ENCODE assay signal across 12 cellular contexts in genomic region chr15:48796930-48797329, GRCh38. TPM values are rescaled to one million over a fixed set of nuclear protein-coding genes. Genes with fewer than 3 reads are reported as not detected.
DNase-seq lines count a peak whose midpoint lies in the region; ATAC-seq lines count a peak whose summit lies in the region.
"Had no signal": no experiment of that assay in that cellular context is flagged by ENCODE, and none has a peak within 500 bp of the region (broad histone marks: within the 10 kb centered on the region; RNA-seq: fewer than 3 reads in every experiment).

No MANE protein-coding gene starts in this region.

- in situ Hi-C loops in ACHN (cut with HindIII; ENCODE audit: low pct_ligation_motif_present, low pct_unique_long_range_greater_than_20kb, low sequenced_read_pairs) = no loop called here

- H3K4me2 ChIP-seq in neuronal stem cell (ENCODE audit: insufficient read depth, low read length, poor library complexity, severe bottlenecking) = no peak overlapping the region

- H2BK120ac ChIP-seq in neuronal stem cell (ENCODE audit: low read depth, low read length) = no peak overlapping the region

- H3K4me3 ChIP-seq in neuronal stem cell (ENCODE audit: low read length in 2 of 2) = no peak overlapping the region
- H3K4me3 ChIP-seq: pancreas, Peyer's patch had no signal

- no peak overlapping the region for H3K9ac ChIP-seq in neuronal stem cell (ENCODE audit: low read depth, low read length, poor library complexity)

- peak; percentile 64 for ATAC-seq in GM19043 (IDR thresholded peaks at IDR 0.05; ENCODE audit: low read depth, unreplicated experiment)
- no peak for ATAC-seq in HG02885 (IDR thresholded peaks at IDR 0.05; ENCODE audit: poor library complexity, unreplicated experiment)

- no peak overlapping the region for H3K23ac ChIP-seq in neuronal stem cell (ENCODE audit: low read depth, low read length, poor library complexity)

- no peaks in the 10 kb centered on the region for H3K27me3 ChIP-seq in neuronal stem cell (ENCODE audit: control insufficient read depth in 3 of 3, insufficient read depth in 3 of 3, low read depth in 1 of 3, low read length in 3 of 3)
- H3K27me3 ChIP-seq: pancreas, Peyer's patch had no signal

- no peak overlapping the region for H3K4ac ChIP-seq in neuronal stem cell (ENCODE audit: low read length)

- H3K14ac ChIP-seq in neuronal stem cell (ENCODE audit: low read length) = no peak overlapping the region

- no peak overlapping the region for H2AFZ ChIP-seq in neuronal stem cell (ENCODE audit: low read length)

- no peak overlapping the region for H2BK12ac ChIP-seq in neuronal stem cell (ENCODE audit: low read length)

- H2BK5ac ChIP-seq in neuronal stem cell (ENCODE audit: low read length) = no peak overlapping the region

- WGBS in neuronal stem cell (ENCODE audit: extremely low coverage in 2 of 2, insufficient read length in 2 of 2, insufficient replicate concordance in 1 of 2), 2 donors = no CpG with 5 or more reads among the region's 3 CpGs

- H2AK5ac ChIP-seq in neuronal stem cell (ENCODE audit: low read depth, low read length) = no peak overlapping the region

- peaks cover 2 to 56% of the 10 kb centered on the region in 2 donors for H3K36me3 ChIP-seq in neuronal stem cell (replicated peaks in 1 of 2; ENCODE audit: control insufficient read depth in 2 of 2, insufficient read depth in 2 of 2, low read length in 2 of 2)
- H3K36me3 ChIP-seq: pancreas, Peyer's patch had no signal

- DNase-seq in ACHN = peak; percentile 81
- DNase-seq in HT1080 (ENCODE audit: low read depth) = peak; percentile 19
- peak; percentile 72 for DNase-seq in glomerular visceral epithelial cell (ENCODE audit: extremely low spot score)
- no peak for DNase-seq in HuH-7.5 (ENCODE audit: low spot score)
- no peak for DNase-seq in activated CD8-positive, alpha-beta memory T cell treated with anti-CD3 and anti-CD28 coated beads, Interleukin-2, amount 50 U/mL, for 4 hours
- DNase-seq in neuronal stem cell (ENCODE audit: low spot score) = no peak
- DNase-seq: activated T-cell treated with anti-CD3 and anti-CD28 coated beads, Interleukin-2, amount 50 U/mL, for 48 hours; DMS 273 treated with DMSO at 0.1 percent for 48 hours; pancreas; Peyer's patch had no signal

- H3K27ac ChIP-seq in neuronal stem cell (replicated peaks; ENCODE audit: low read length) = no peak overlapping the region
- H3K27ac ChIP-seq: pancreas had no signal

- no peaks in the 10 kb centered on the region for H3K79me1 ChIP-seq in neuronal stem cell (ENCODE audit: low read depth, low read length)

- no peak overlapping the region for H4K8ac ChIP-seq in neuronal stem cell (ENCODE audit: low read depth, low read length)

- H3K4me1 ChIP-seq in neuronal stem cell (ENCODE audit: control insufficient read depth in 2 of 2, insufficient read depth in 1 of 2, low read depth in 1 of 2, low read length in 2 of 2) = peaks cover 0 to 6% of the 10 kb centered on the region in 2 donors

- H2BK15ac ChIP-seq in neuronal stem cell (ENCODE audit: low read length) = no peak overlapping the region

- H3K9me3 ChIP-seq in neuronal stem cell (replicated peaks in 1 of 2; ENCODE audit: control insufficient read depth in 2 of 2, insufficient read depth in 1 of 2, low read depth in 1 of 2, low read length in 2 of 2) = no peaks in the 10 kb centered on the region
- H3K9me3 ChIP-seq: pancreas, Peyer's patch had no signal

- no peak overlapping the region for H4K91ac ChIP-seq in neuronal stem cell (ENCODE audit: low read depth, low read length, poor library complexity)

- no peak overlapping the region for H3K18ac ChIP-seq in neuronal stem cell (ENCODE audit: low read length)

RNA-seq across cellular contexts. Expression of gene CEP152, which starts 13.9 kb away (rescaled TPM):
- 6.3 and 14.5 TPM in 2 replicates for total RNA-seq in HT1080 (2014; rRNA removed; shearing (Covaris generic))
- polyA plus RNA-seq in HT1080 (2015; cell fraction: cytosol; rRNA removed) = 4.5 and 5.3 TPM in 2 replicates
- 23.0 and 28.2 TPM in 2 replicates for polyA plus RNA-seq in HT1080 (2015; cell fraction: nucleus; rRNA removed)
- polyA plus RNA-seq in neuronal stem cell (2013, experiment 1 of 2) = 11.2 TPM
- polyA plus RNA-seq in neuronal stem cell (2013, experiment 2 of 2) = 11.9 TPM

Comparison
In these comparisons a context has a peak if more than half of its experiments do, and no peak if none do; other contexts are left out.
1. DNase-seq: peak in ACHN (single experiment), HT1080 (single experiment) and glomerular visceral epithelial cell (single experiment); none in HuH-7.5 (single experiment), activated CD8-positive, alpha-beta memory T cell treated with anti-CD3 and anti-CD28 coated beads, Interleukin-2, amount 50 U/mL, for 4 hours (single experiment) and neuronal stem cell (single experiment).